8 cellular contexts compared by ENCODE assay signal in the genomic region with DNA sequence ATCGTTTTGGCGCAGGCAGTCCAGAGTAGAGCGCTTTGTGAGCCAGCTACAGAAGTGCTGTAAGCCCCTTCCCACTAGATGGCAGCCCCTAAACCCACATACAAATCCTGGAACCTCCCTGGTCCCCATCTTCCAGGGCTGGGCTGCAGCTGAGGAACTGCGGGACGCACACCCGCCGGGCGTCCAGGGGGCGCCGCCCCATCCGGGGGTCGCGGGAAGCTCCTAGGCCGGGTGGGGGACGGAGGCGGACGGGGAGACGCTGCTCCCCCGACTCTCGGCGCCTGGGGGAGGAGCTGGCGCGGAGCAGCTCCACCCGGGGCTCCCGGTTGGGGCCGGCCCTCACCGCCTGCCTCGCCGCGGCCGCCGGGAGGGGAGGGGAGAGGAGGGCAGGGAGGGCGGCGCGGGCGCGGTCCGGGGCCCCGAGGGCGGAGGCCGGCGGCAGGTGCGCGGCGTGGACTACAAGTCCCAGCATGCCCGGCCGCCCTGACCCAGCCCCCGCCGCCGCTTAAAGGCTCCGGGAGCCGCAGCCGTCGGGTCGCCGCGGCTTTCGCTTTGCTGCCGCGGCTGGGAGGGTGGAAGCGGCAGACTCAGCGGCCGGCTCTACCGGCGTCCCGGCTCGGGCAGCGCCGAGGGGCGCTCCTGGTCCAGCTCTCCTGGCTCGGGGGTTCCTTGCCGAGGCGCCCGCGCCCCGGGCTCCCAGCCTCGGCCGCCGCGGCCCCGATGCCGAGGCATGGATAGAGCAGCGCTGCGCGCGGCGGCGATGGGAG. TPM values are rescaled to one million over a fixed set of nuclear protein-coding genes. Genes with fewer than 3 reads are reported as not detected.
DNase-seq lines count a peak whose midpoint lies in the region; ATAC-seq and TF ChIP-seq lines count a peak whose summit lies in the region.

A gene (plus strand): TSS at position 535 of the 767 bp plus-strand sequence. CDS start 196 bp downstream, at position 731.

- H3K4me1 ChIP-seq in SJSA1 (replicated peaks) (peaks cover 25% of the 10 kb centered on the region), gastroesophageal sphincter (peaks cover 0 to 32% (median 15%) of the 10 kb centered on the region in 3 donors), neutrophil (ENCODE audit: control insufficient read depth in 1 of 2, insufficient read depth in 1 of 2, low read depth in 1 of 2, low read length in 1 of 2) (peaks cover 19 to 20% of the 10 kb centered on the region in 2 experiments)

- ATAC-seq in GM21528 (IDR thresholded peaks at IDR 0.05; ENCODE audit: low FRiP score, unreplicated experiment), result peak; percentile 79
- peak; percentile 95 for ATAC-seq in gastroesophageal sphincter

- H3K9me3 ChIP-seq in SJSA1 (replicated peaks) (no peaks in the 10 kb centered on the region), gastroesophageal sphincter (no peaks in the 10 kb centered on the region), neutrophil (no peaks in the 10 kb centered on the region)

- DNase-seq in DMS153 treated with DMSO at 0.1 percent for 48 hours (lab: John Stamatoyannopoulos, UW; ENCODE audit: unreplicated experiment) (peak; percentile 68), KBM-7 (peak; percentile 83), SJSA1 (ENCODE audit: low read depth in 1 of 2, low spot score in 2 of 2) (peak; percentile 71 to 73), substantia nigra (lab: John Stamatoyannopoulos, UW) (peak; percentile 26 to 85 (median 69))
- peak; percentile 69 for DNase-seq in activated gamma-delta T cell treated with anti-CD3 and anti-CD28 coated beads, Interleukin-2, amount 50 U/mL, for 16 hours (ENCODE audit: low read depth)

- H3K4me3 ChIP-seq in SJSA1, result peak within 1 kb of the TSS; percentile 98
- peak within 1 kb of the TSS; percentile 85 to 91 for H3K4me3 ChIP-seq in gastroesophageal sphincter
- H3K4me3 ChIP-seq in neutrophil (ENCODE audit: low read depth in 1 of 2, low read length in 1 of 2), result peak within 1 kb of the TSS; percentile 72 to 85

- 0% methylated on average over 3 of the region's 88 CpGs for WGBS in gastroesophageal sphincter (ENCODE audit: low coverage in 1 of 2), 2 donors

- H3K27ac ChIP-seq in SJSA1 (peak within 1 kb of the TSS; percentile 46; the same call in 1 of the 2 replicates), gastroesophageal sphincter (peak within 1 kb of the TSS; percentile 62 to 92 (median 86)), neutrophil (peak within 1 kb of the TSS; percentile 62), substantia nigra (ENCODE audit: low read depth, low read length, poor library complexity, severe bottlenecking) (peak within 1 kb of the TSS; percentile 76)

- H3K27me3 ChIP-seq in SJSA1 (replicated peaks), result no peaks in the 10 kb centered on the region
- H3K27me3 ChIP-seq in gastroesophageal sphincter, result no peaks in the 10 kb centered on the region
- H3K27me3 ChIP-seq in neutrophil, result peaks cover 15% of the 10 kb centered on the region

- peak; percentile 59 to 77 for TF ChIP-seq POLR2A in gastroesophageal sphincter (IDR thresholded peaks at IDR 0.05)

- TF ChIP-seq CTCF in gastroesophageal sphincter (IDR thresholded peaks at IDR 0.05) (peak in 3 of 4 experiments; percentile 10 to 61 (median 12)), neutrophil (IDR thresholded peaks at IDR 0.05) (peak; percentile 8)

- TF ChIP-seq EP300 in gastroesophageal sphincter (IDR thresholded peaks at IDR 0.05), result no peak

- in situ Hi-C loops in KBM-7 (cut with MboI; ENCODE audit: low pct_unique_long_range_greater_than_20kb, low sequenced_read_pairs), result loop anchor here (10.0 kb wide), 1 partner anchor 61 kb away; no protein-coding TSS in a partner anchor

- H3K36me3 ChIP-seq in SJSA1, result peaks cover 4% of the 10 kb centered on the region; the same call in 1 of the 2 replicates
- H3K36me3 ChIP-seq in gastroesophageal sphincter, result no peaks in the 10 kb centered on the region
- H3K36me3 ChIP-seq in neutrophil, result no peaks in the 10 kb centered on the region

RNA-seq across cellular contexts. Expression of the gene that starts here (rescaled TPM):
- total RNA-seq in SJSA1 (2014; rRNA removed; shearing (Covaris generic)), result 5.9 and 7.7 TPM in 2 replicates
- 10 to 100 TPM in 3 of 4 donors, 1 to 10 TPM in 1; 10.0 to 15.2 (median 13.9) TPM for total RNA-seq in gastroesophageal sphincter

Comparison
In these comparisons a context has a peak if more than half of its experiments do, and no peak if none do; other contexts are left out.
1. Peak in every context shown above with its lines: DNase-seq, ATAC-seq, H3K4me3 ChIP-seq and H3K27ac ChIP-seq.